In genomic region chr19:3976495-3977241, GRCh38 we compare ENCODE assay signal across 12 cellular contexts. TPM values are rescaled to one million over a fixed set of nuclear protein-coding genes. Genes with fewer than 3 reads are reported as not detected.
A peak's percentile ranks its signal among the peaks of the same experiment; 100 is the strongest.
DNase-seq lines count a peak whose midpoint lies in the region; ATAC-seq, FAIRE-seq and TF ChIP-seq lines count a peak whose summit lies in the region.
"Had no signal": no experiment of that assay in that cellular context is flagged by ENCODE, and none has a peak within 500 bp of the region (broad histone marks: within the 10 kb centered on the region; RNA-seq: fewer than 3 reads in every experiment).

No MANE protein-coding gene starts in this region.

- no peak overlapping the region for H3K27ac ChIP-seq in keratinocyte (ENCODE audit: control insufficient read depth, insufficient read depth, low read length)

- H3K9ac ChIP-seq in keratinocyte (ENCODE audit: control insufficient read depth, extremely low read depth, insufficient read depth, low read length): no peak overlapping the region

- H3K4me2 ChIP-seq in keratinocyte (ENCODE audit: control insufficient read depth, extremely low read depth, insufficient read depth, low read depth, low read length): no peak overlapping the region

- no peaks in the 10 kb centered on the region for H3K27me3 Mint-ChIP-seq in stimulated activated naive CD8-positive, alpha-beta T cell treated with anti-CD3 and anti-CD28 coated beads, Interleukin-15, Interleukin-2, amounts not matched to agents 100 ng/mL and 50 ng/mL, for 24 hours
- H3K27me3 Mint-ChIP-seq in WTC11 (ENCODE audit: low read depth): no peaks in the 10 kb centered on the region

- no peaks in the 10 kb centered on the region for H3K9me3 ChIP-seq in keratinocyte (ENCODE audit: control insufficient read depth, low read depth, low read length)

- DNase-seq in stimulated activated naive CD8-positive, alpha-beta T cell treated with anti-CD3 and anti-CD28 coated beads, Interleukin-15, Interleukin-2, amounts not matched to agents 100 U/mL and 50 U/mL, for 24 hours: no peak
- DNase-seq in WTC11 (ENCODE audit: low spot score) (no peak), keratinocyte (ENCODE audit: low read depth, low spot score) (peak; percentile 61), AG08395 (ENCODE audit: low spot score) (no peak), NCI-H1436 (lab: John Stamatoyannopoulos, UW) (no peak), COLO829 (ENCODE audit: low spot score) (no peak)
- DNase-seq: activated effector memory CD4-positive, alpha-beta T cell treated with Interleukin-2 at 50 U/mL for 16 hours; hypothalamus; NCI-H1436 treated with DMSO at 0.1 percent for 48 hours had no signal

- H3K4me3 ChIP-seq in keratinocyte (ENCODE audit: control insufficient read depth in 2 of 3, extremely low read depth in 1 of 3, insufficient read depth in 2 of 3, low read depth in 1 of 3, low read length in 3 of 3): no peak overlapping the region

- H3K9me3 Mint-ChIP-seq in stimulated activated naive CD8-positive, alpha-beta T cell treated with anti-CD3 and anti-CD28 coated beads, Interleukin-15, Interleukin-2, amounts not matched to agents 100 ng/mL and 50 ng/mL, for 24 hours: no peaks in the 10 kb centered on the region
- no peaks in the 10 kb centered on the region for H3K9me3 Mint-ChIP-seq in WTC11

- peaks cover 59% of the 10 kb centered on the region for H3K36me3 Mint-ChIP-seq in stimulated activated naive CD8-positive, alpha-beta T cell treated with anti-CD3 and anti-CD28 coated beads, Interleukin-15, Interleukin-2, amounts not matched to agents 100 ng/mL and 50 ng/mL, for 24 hours (ENCODE audit: low read depth)
- H3K36me3 Mint-ChIP-seq in WTC11: peaks cover 60% of the 10 kb centered on the region

- H3K79me2 ChIP-seq in keratinocyte (ENCODE audit: control insufficient read depth, insufficient read depth, low read length): peaks cover 57% of the 10 kb centered on the region

- no peak for ATAC-seq in stimulated activated naive CD8-positive, alpha-beta T cell treated with anti-CD3 and anti-CD28 coated beads, Interleukin-15, Interleukin-2, amounts not matched to agents 100 U/mL and 50 U/mL, for 24 hours
- ATAC-seq in WTC11 (no peak), GM21619 (IDR thresholded peaks at IDR 0.05; ENCODE audit: unreplicated experiment) (no peak)

- TF ChIP-seq CTCF in WTC11 (IDR thresholded peaks at IDR 0.05): no peak
- TF ChIP-seq CTCF in keratinocyte (optimal IDR thresholded peaks at IDR 0.05 in 1 of 3, IDR thresholded peaks at IDR 0.05 in 1 of 3, conservative IDR thresholded peaks at IDR 0.05 in 1 of 3; ENCODE audit: extremely low read depth in 1 of 3, insufficient read depth in 2 of 3, low read length in 3 of 3): no peak

- H3K27ac Mint-ChIP-seq in stimulated activated naive CD8-positive, alpha-beta T cell treated with anti-CD3 and anti-CD28 coated beads, Interleukin-15, Interleukin-2, amounts not matched to agents 100 ng/mL and 50 ng/mL, for 24 hours: peak overlapping the region; percentile 36
- H3K27ac Mint-ChIP-seq in WTC11: no peak overlapping the region

- no peaks in the 10 kb centered on the region for H3K27me3 ChIP-seq in keratinocyte (ENCODE audit: control insufficient read depth, extremely low read depth, insufficient read depth, low read length)

- FAIRE-seq in keratinocyte (lab: Jason Lieb, UNC): no peak

- POLR2A ChIA-PET in WTC11 (lab: Charles Lee): interaction anchor here (1.1 kb wide), 1 partner anchor 9 kb away, joined by 4 read pairs; the partner anchor contains the start of gene EEF2

- peaks cover 57 to 59% of the 10 kb centered on the region in 2 experiments for H3K36me3 ChIP-seq in keratinocyte (ENCODE audit: control insufficient read depth in 2 of 2, extremely low read depth in 1 of 2, insufficient read depth in 2 of 2, low read length in 2 of 2)

- no peaks in the 10 kb centered on the region for H3K4me1 ChIP-seq in keratinocyte (ENCODE audit: control insufficient read depth, extremely low read depth, insufficient read depth, low read length)

- dilution Hi-C loops in keratinocyte (cut with MboI; ENCODE audit: extremely low pct_ligation_motif_present, low sequenced_read_pairs): no loop called here

- H3K4me1 Mint-ChIP-seq in stimulated activated naive CD8-positive, alpha-beta T cell treated with anti-CD3 and anti-CD28 coated beads, Interleukin-15, Interleukin-2, amounts not matched to agents 100 ng/mL and 50 ng/mL, for 24 hours (ENCODE audit: low read depth): peaks cover 33% of the 10 kb centered on the region
- peaks cover 3% of the 10 kb centered on the region; the same call in 1 of the 2 replicates for H3K4me1 Mint-ChIP-seq in WTC11

- H3K9me1 ChIP-seq in keratinocyte (ENCODE audit: control insufficient read depth, extremely low read depth, insufficient read depth, low read length): peaks cover 6% of the 10 kb centered on the region

- H3K4me3 Mint-ChIP-seq in stimulated activated naive CD8-positive, alpha-beta T cell treated with anti-CD3 and anti-CD28 coated beads, Interleukin-15, Interleukin-2, amounts not matched to agents 100 ng/mL and 50 ng/mL, for 24 hours: no peak overlapping the region
- H3K4me3 Mint-ChIP-seq in WTC11: no peak overlapping the region

- no peak overlapping the region for H2AFZ ChIP-seq in keratinocyte (ENCODE audit: control insufficient read depth, low read length)

- CTCF ChIA-PET in WTC11 (lab: Charles Lee): no interaction called here

- H4K20me1 ChIP-seq in keratinocyte (ENCODE audit: control insufficient read depth, extremely low read depth, insufficient read depth, low read length): peaks cover 70% of the 10 kb centered on the region

TF ChIP-seq in WTC11, 78 proteins besides CTCF, POLR2A, EP300 and RAD21 (continues in another document):
- no peak for TF ChIP-seq GRHL2 (CRISPR knock-in tag; IDR thresholded peaks at IDR 0.05; ENCODE audit: insufficient replicate concordance, severe bottlenecking)
- TF ChIP-seq SP1 (CRISPR knock-in tag; conservative IDR thresholded peaks at IDR 0.05): no peak
- no peak for TF ChIP-seq ZNF512 (CRISPR knock-in tag; IDR thresholded peaks at IDR 0.05; ENCODE audit: borderline replicate concordance)
- no peak for TF ChIP-seq FOXK1 (CRISPR knock-in tag; IDR thresholded peaks at IDR 0.05)

RNA-seq across cellular contexts. Expression of gene DAPK3, which starts 5.8 kb away (rescaled TPM):
- total RNA-seq in WTC11 (2021): 61.5 to 73.5 TPM (median 68.4 TPM) in 3 replicates
- 57.3 to 94.7 TPM (median 60.8 TPM) in 3 replicates for polyA plus RNA-seq in keratinocyte
- polyA plus RNA-seq in keratinocyte (2011; ENCODE audit: low read depth): 89.3 TPM
- 60.2 and 106 TPM in 2 replicates for polyA plus RNA-seq in keratinocyte (2011; cell fraction: cytosol; rRNA removed)
- polyA plus RNA-seq in keratinocyte (2011; cell fraction: nucleus; rRNA removed): 129 and 173 TPM in 2 replicates
- 70.8 and 89.7 TPM in 2 replicates for polyA plus RNA-seq in keratinocyte (2012; ENCODE audit: low replicate concordance)
- 48.0 to 162 TPM (median 77.5 TPM) in 3 replicates for polyA minus RNA-seq in keratinocyte
- 104 TPM for polyA minus RNA-seq in keratinocyte (2011; cell fraction: cytosol; rRNA and poly(A)+ RNA removed)
- polyA minus RNA-seq in keratinocyte (2011; cell fraction: nucleus; rRNA and poly(A)+ RNA removed): 78.9 and 95.9 TPM in 2 replicates

RNA-seq across cellular contexts. Expression of gene EEF2, which starts 8.6 kb away (rescaled TPM):
- total RNA-seq in WTC11 (2021): 3,572 to 3,864 TPM (median 3,852 TPM) in 3 replicates
- polyA plus RNA-seq in keratinocyte: 884 to 1,193 TPM (median 1,022 TPM) in 3 replicates
- polyA plus RNA-seq in keratinocyte (2011; ENCODE audit: low read depth): 6,584 TPM
- polyA plus RNA-seq in keratinocyte (2011; cell fraction: cytosol; rRNA removed): 621 and 1,440 TPM in 2 replicates
- polyA plus RNA-seq in keratinocyte (2011; cell fraction: nucleus; rRNA removed): 422 and 581 TPM in 2 replicates
- 2,384 and 2,702 TPM in 2 replicates for polyA plus RNA-seq in keratinocyte (2012; ENCODE audit: low replicate concordance)
- polyA minus RNA-seq in keratinocyte: 880 to 1,449 TPM (median 1,221 TPM) in 3 replicates
- 2,791 TPM for polyA minus RNA-seq in keratinocyte (2011; cell fraction: cytosol; rRNA and poly(A)+ RNA removed)
- 560 and 618 TPM in 2 replicates for polyA minus RNA-seq in keratinocyte (2011; cell fraction: nucleus; rRNA and poly(A)+ RNA removed)

RNA-seq across cellular contexts. Expression of gene PIAS4, which starts 30.9 kb away (rescaled TPM):
- 45.5 to 46.0 TPM (median 45.9 TPM) in 3 replicates for total RNA-seq in WTC11 (2021)
- polyA plus RNA-seq in keratinocyte: 6.1 to 11.4 TPM (median 7.5 TPM) in 3 replicates
- 18.7 TPM for polyA plus RNA-seq in keratinocyte (2011; ENCODE audit: low read depth)
- 6.4 and 13.1 TPM in 2 replicates for polyA plus RNA-seq in keratinocyte (2011; cell fraction: cytosol; rRNA removed)
- polyA plus RNA-seq in keratinocyte (2011; cell fraction: nucleus; rRNA removed): 12.7 and 17.1 TPM in 2 replicates
- 20.0 and 20.7 TPM in 2 replicates for polyA plus RNA-seq in keratinocyte (2012; ENCODE audit: low replicate concordance)
- polyA minus RNA-seq in keratinocyte: 7.4 to 42.2 TPM (median 7.6 TPM) in 3 replicates
- polyA minus RNA-seq in keratinocyte (2011; cell fraction: cytosol; rRNA and poly(A)+ RNA removed): 7.7 TPM
- polyA minus RNA-seq in keratinocyte (2011; cell fraction: nucleus; rRNA and poly(A)+ RNA removed): 8.4 and 9.0 TPM in 2 replicates

RNA-seq across cellular contexts. Expression of gene NMRK2, which starts 43.8 kb away (rescaled TPM):
- total RNA-seq in WTC11 (2021): 50.4 to 61.9 TPM (median 51.1 TPM) in 3 replicates
- polyA plus RNA-seq in keratinocyte: not detected in 3 replicates
- polyA plus RNA-seq in keratinocyte (2011; ENCODE audit: low read depth): not detected
- polyA plus RNA-seq in keratinocyte (2011; cell fraction: cytosol; rRNA removed): not detected in 2 replicates
- polyA plus RNA-seq in keratinocyte (2011; cell fraction: nucleus; rRNA removed): not detected in 2 replicates
- polyA plus RNA-seq in keratinocyte (2012; ENCODE audit: low replicate concordance): 0.38 TPM in 1 of 2 replicates, not detected in the other
- polyA minus RNA-seq in keratinocyte: not detected in 3 replicates
- not detected for polyA minus RNA-seq in keratinocyte (2011; cell fraction: cytosol; rRNA and poly(A)+ RNA removed)
- polyA minus RNA-seq in keratinocyte (2011; cell fraction: nucleus; rRNA and poly(A)+ RNA removed): not detected in 2 replicates
- total RNA-seq: dermis microvascular lymphatic vessel endothelial cell had no signal
